Comparison of ENCODE assay signal across 1 cellular context in genomic region chr12:121282910-121283309, GRCh38.
TF ChIP-seq lines count a peak whose summit lies in the region.

No MANE protein-coding gene starts in this region.

TF ChIP-seq in K562, 482 proteins besides CTCF, POLR2A, EP300 and RAD21 (continued from another document):
- 0 out of 2 replicates have a peak, but pooled peaks have one; percentile 32 for TF ChIP-seq HMBOX1 (IDR thresholded peaks at IDR 0.05)
- 0 out of 2 replicates have a peak, but pooled peaks have one; percentile 25 for TF ChIP-seq GATA2 (CRISPR knock-in tag; IDR thresholded peaks at IDR 0.05)
- TF ChIP-seq DPF2 (IDR thresholded peaks at IDR 0.05): peak; percentile 47; the same call in 1 of the 2 replicates
- TF ChIP-seq UBTF (IDR thresholded peaks at IDR 0.05; ENCODE audit: borderline replicate concordance in 1 of 2, low read depth in 2 of 2, low read length in 2 of 2): peak in 1 of 2 experiments; percentile 78; a peak in 1 of 4 replicates
TF ChIP-seq in K562: peak in this region for 26; not testable (repeated sequence) for 456.
